ENCODE assay signal across 8 cellular contexts in the genomic region with DNA sequence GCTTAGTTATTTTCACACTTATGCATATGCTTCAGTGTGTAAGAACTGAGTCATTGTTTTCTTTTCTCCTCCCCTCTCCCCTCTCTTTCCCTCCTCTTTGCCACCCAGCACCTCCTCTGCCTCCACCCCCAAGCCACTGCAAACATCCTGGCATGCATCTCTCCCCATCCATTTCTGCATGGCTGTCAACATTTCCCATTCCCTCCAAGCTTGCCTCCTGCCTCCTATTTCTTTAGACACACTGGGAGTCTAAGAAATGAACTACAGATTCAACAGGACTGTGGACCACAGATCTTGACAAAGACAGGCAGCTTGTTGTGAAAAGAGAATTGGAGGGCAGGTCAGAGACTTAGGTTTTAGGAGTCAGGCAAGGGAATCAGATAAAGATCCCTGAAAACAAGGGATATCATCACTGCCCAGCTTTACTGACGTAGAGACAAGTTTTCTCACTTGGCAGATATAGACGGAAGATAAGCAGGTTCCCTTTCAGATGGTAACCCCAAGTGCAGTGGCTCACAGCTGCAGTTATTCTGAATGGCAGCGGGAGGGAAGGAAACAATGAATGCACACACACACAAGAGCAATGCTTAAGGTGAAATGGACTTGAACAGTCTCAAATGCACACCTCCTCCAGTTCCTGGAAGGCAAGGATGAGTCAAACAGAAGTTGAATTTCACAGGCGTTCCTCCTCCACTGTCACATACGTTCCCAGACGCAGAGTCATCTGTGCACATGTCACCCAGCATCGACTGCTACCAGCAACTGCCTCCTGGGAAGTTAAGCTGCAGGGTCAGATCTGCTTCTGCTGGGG. TPM values are rescaled to one million over a fixed set of nuclear protein-coding genes. Genes with fewer than 3 reads are reported as not detected.
A peak's percentile ranks its signal among the peaks of the same experiment; 100 is the strongest.
DNase-seq lines count a peak whose midpoint lies in the region; ATAC-seq and TF ChIP-seq lines count a peak whose summit lies in the region.

No MANE protein-coding gene starts in this region.

- no peak for TF ChIP-seq EP300 in suprapubic skin (IDR thresholded peaks at IDR 0.05)

- 44% methylated on average over 7 of the region's 7 CpGs for WGBS in suprapubic skin

- H3K27ac Mint-ChIP-seq in stimulated activated naive CD8-positive, alpha-beta T cell treated with anti-CD3 and anti-CD28 coated beads, Interleukin-15, amount 100 ng/mL, for 72 hours, result peak overlapping the region in 1 of 2 donors; percentile 59

- H3K27me3 ChIP-seq in upper lobe of right lung (no peaks in the 10 kb centered on the region), suprapubic skin (no peaks in the 10 kb centered on the region)

- H3K4me1 Mint-ChIP-seq in stimulated activated naive CD8-positive, alpha-beta T cell treated with anti-CD3 and anti-CD28 coated beads, Interleukin-15, amount 100 ng/mL, for 72 hours, result peaks cover 45% of the 10 kb centered on the region

- H3K9me3 Mint-ChIP-seq in stimulated activated naive CD8-positive, alpha-beta T cell treated with anti-CD3 and anti-CD28 coated beads, Interleukin-15, amount 100 ng/mL, for 72 hours, result peaks cover 0 to 5% of the 10 kb centered on the region in 2 donors

- DNase-seq in activated effector memory CD4-positive, alpha-beta T cell treated with anti-CD3 and anti-CD28 coated beads, Interleukin-2, amount 50 U/mL, for 16 hours, result peak; percentile 78
- DNase-seq in activated effector memory CD4-positive, alpha-beta T cell treated with Interleukin-2 at 50 U/mL for 16 hours, result no peak
- DNase-seq in activated CD8-positive, alpha-beta memory T cell treated with anti-CD3 and anti-CD28 coated beads, Interleukin-2, amount 50 U/mL, for 4 hours, result peak; percentile 23
- DNase-seq in islet precursor cell, result peak; percentile 96
- peak; percentile 28 to 52 for DNase-seq in stimulated activated naive CD8-positive, alpha-beta T cell treated with anti-CD3 and anti-CD28 coated beads, Interleukin-15, amount 100 ng/mL, for 72 hours
- no peak for DNase-seq in upper lobe of right lung
- no peak for DNase-seq in COLO668 (lab: John Stamatoyannopoulos, UW; ENCODE audit: unreplicated experiment)
- no peak for DNase-seq in suprapubic skin (ENCODE audit: low spot score in 2 of 2)

- TF ChIP-seq CTCF in upper lobe of right lung (IDR thresholded peaks at IDR 0.05) (no peak), suprapubic skin (IDR thresholded peaks at IDR 0.05) (no peak)

- no peaks in the 10 kb centered on the region for H3K9me3 ChIP-seq in upper lobe of right lung
- no peaks in the 10 kb centered on the region for H3K9me3 ChIP-seq in suprapubic skin

- intact Hi-C loops in upper lobe of right lung (cut with DNase I), result no loop called here

- no peak overlapping the region for H3K27ac ChIP-seq in upper lobe of right lung
- no peak overlapping the region for H3K27ac ChIP-seq in suprapubic skin

- no peaks in the 10 kb centered on the region for H3K27me3 Mint-ChIP-seq in stimulated activated naive CD8-positive, alpha-beta T cell treated with anti-CD3 and anti-CD28 coated beads, Interleukin-15, amount 100 ng/mL, for 72 hours

- H3K4me3 ChIP-seq in upper lobe of right lung (no peak overlapping the region), suprapubic skin (no peak overlapping the region)

- peak; percentile 94 for ATAC-seq in stimulated activated naive CD8-positive, alpha-beta T cell treated with anti-CD3 and anti-CD28 coated beads, Interleukin-15, amount 100 ng/mL, for 72 hours
- ATAC-seq in upper lobe of right lung, result no peak

- H3K36me3 ChIP-seq in upper lobe of right lung (no peaks in the 10 kb centered on the region), suprapubic skin (no peaks in the 10 kb centered on the region)

- no peak for TF ChIP-seq POLR2A in suprapubic skin (IDR thresholded peaks at IDR 0.05)

- H3K4me3 Mint-ChIP-seq in stimulated activated naive CD8-positive, alpha-beta T cell treated with anti-CD3 and anti-CD28 coated beads, Interleukin-15, amount 100 ng/mL, for 72 hours, result peak overlapping the region; percentile 11 to 53

- no peaks in the 10 kb centered on the region for H3K4me1 ChIP-seq in upper lobe of right lung
- H3K4me1 ChIP-seq in suprapubic skin, result peaks cover 8% of the 10 kb centered on the region

RNA-seq across cellular contexts. Expression of a gene that starts 56.1 kb away (rescaled TPM):
- total RNA-seq in upper lobe of right lung (16.6 TPM), suprapubic skin (10 to 100 TPM; 11.3 to 23.9 (median 18.3) TPM)

Comparison
In these comparisons a context has a peak if more than half of its experiments do, and no peak if none do; other contexts are left out.
1. DNase-seq: peak in activated effector memory CD4-positive, alpha-beta T cell treated with anti-CD3 and anti-CD28 coated beads, Interleukin-2, amount 50 U/mL, for 16 hours (single experiment), activated CD8-positive, alpha-beta memory T cell treated with anti-CD3 and anti-CD28 coated beads, Interleukin-2, amount 50 U/mL, for 4 hours (single experiment), islet precursor cell (single experiment) and stimulated activated naive CD8-positive, alpha-beta T cell treated with anti-CD3 and anti-CD28 coated beads, Interleukin-15, amount 100 ng/mL, for 72 hours (2 of 2); none in activated effector memory CD4-positive, alpha-beta T cell treated with Interleukin-2 at 50 U/mL for 16 hours (single experiment), upper lobe of right lung (single experiment), COLO668 (single experiment) and suprapubic skin (0 of 2).